ENCODE assay signal across 8 cellular contexts in genomic region chr2:109128048-109128465, GRCh38. TPM values are rescaled to one million over a fixed set of nuclear protein-coding genes. Genes with fewer than 3 reads are reported as not detected.
DNase-seq lines count a peak whose midpoint lies in the region; ATAC-seq and TF ChIP-seq lines count a peak whose summit lies in the region.

No MANE protein-coding gene starts in this region.

- no peaks in the 10 kb centered on the region for H3K9me3 ChIP-seq in DOHH2 (ENCODE audit: control insufficient read depth, insufficient read depth, low read length)
- no peaks in the 10 kb centered on the region for H3K9me3 ChIP-seq in effector memory CD4-positive, alpha-beta T cell (ENCODE audit: control insufficient read depth, low read length)

- H3K4me2 ChIP-seq in DOHH2 (ENCODE audit: low read length): no peak overlapping the region

- H3F3A ChIP-seq in DOHH2 (ENCODE audit: control insufficient read depth, insufficient read depth): no peaks in the 10 kb centered on the region

- no peaks in the 10 kb centered on the region for H3K36me3 ChIP-seq in DOHH2 (ENCODE audit: control insufficient read depth, low read length)
- H3K36me3 ChIP-seq in effector memory CD4-positive, alpha-beta T cell (ENCODE audit: control insufficient read depth, insufficient read depth, low read length): no peaks in the 10 kb centered on the region

- H3K4me1 ChIP-seq in DOHH2 (ENCODE audit: control insufficient read depth, low read length): no peaks in the 10 kb centered on the region
- H3K4me1 ChIP-seq in effector memory CD4-positive, alpha-beta T cell (ENCODE audit: control insufficient read depth, insufficient read depth, low read length, poor library complexity, severe bottlenecking): peaks cover 11% of the 10 kb centered on the region

- peak; percentile 76 for TF ChIP-seq CTCF in DOHH2 (IDR thresholded peaks at IDR 0.05; ENCODE audit: low read depth, low read length, poor library complexity, severe bottlenecking)

- H3K27me3 ChIP-seq in DOHH2 (ENCODE audit: control insufficient read depth, low read length): no peaks in the 10 kb centered on the region
- H3K27me3 ChIP-seq in effector memory CD4-positive, alpha-beta T cell (replicated peaks; ENCODE audit: control insufficient read depth, insufficient read depth, low read length, poor library complexity, severe bottlenecking): peaks cover 18% of the 10 kb centered on the region

- no peak overlapping the region for H3K4me3 ChIP-seq in DOHH2 (ENCODE audit: low read length)
- H3K4me3 ChIP-seq in effector memory CD4-positive, alpha-beta T cell (ENCODE audit: insufficient read depth, low read depth, low read length, poor library complexity, severe bottlenecking): peak overlapping the region; percentile 64

- no peaks in the 10 kb centered on the region for H4K20me1 ChIP-seq in DOHH2 (ENCODE audit: control insufficient read depth, insufficient read depth, low read depth, low read length)

- no peak overlapping the region for H3K27ac ChIP-seq in DOHH2 (ENCODE audit: low read depth, low read length)
- H3K27ac ChIP-seq in effector memory CD4-positive, alpha-beta T cell (ENCODE audit: insufficient read depth, low read length, poor library complexity, severe bottlenecking): no peak overlapping the region

- H3K79me2 ChIP-seq in DOHH2 (ENCODE audit: control insufficient read depth, low read length): no peaks in the 10 kb centered on the region

- no peaks in the 10 kb centered on the region for H3K9me2 ChIP-seq in DOHH2 (replicated peaks; ENCODE audit: control insufficient read depth, low read length)

- DNase-seq in NCI-H526 treated with DMSO at 0.1 percent for 48 hours (lab: John Stamatoyannopoulos, UW): peak; percentile 24
- peak; percentile 35 to 46 for DNase-seq in activated CD8-positive, alpha-beta memory T cell treated with anti-CD3 and anti-CD28 coated beads for 1 hour (ENCODE audit: extremely low read depth in 1 of 2, low read depth in 1 of 2)
- DNase-seq in effector memory CD4-positive, alpha-beta T cell: peak in 1 of 3 donors; percentile 8
- peak; percentile 93 to 94 for DNase-seq in lung microvascular endothelial cell (ENCODE audit: low read depth in 2 of 2)
- peak; percentile 59 to 60 for DNase-seq in stimulated activated CD4-positive, alpha-beta T cell treated with anti-CD3 and anti-CD28 coated beads, Interleukin-4, amount 100 ng/mL, for 48 hours (ENCODE audit: low read depth in 2 of 2)
- DNase-seq in GOT3 (lab: John Stamatoyannopoulos, UW): no peak

- peak; percentile 26 for ATAC-seq in HG03175 (IDR thresholded peaks at IDR 0.05; ENCODE audit: unreplicated experiment)

RNA-seq across cellular contexts. Expression of gene SH3RF3, which starts 0.9 kb away (rescaled TPM):
- total RNA-seq in lung microvascular endothelial cell: 4.8 and 7.3 TPM in 2 replicates
